In genomic region chr14:98393527-98393926, GRCh38 we compare ENCODE assay signal across 38 cellular contexts.
"Had no signal": no experiment of that assay in that cellular context is flagged by ENCODE, and none has a peak within 500 bp of the region (broad histone marks: within the 10 kb centered on the region; RNA-seq: fewer than 3 reads in every experiment).

No MANE protein-coding gene starts in this region.

- H3K4me1 ChIP-seq: adrenal gland, ascending aorta, body of pancreas, breast epithelium had no signal

- H3K9me3 ChIP-seq: adrenal gland, ascending aorta, body of pancreas, breast epithelium had no signal

- DNase-seq: activated effector memory CD4-positive, alpha-beta T cell treated with anti-CD3 and anti-CD28 coated beads, Interleukin-2, amount 50 U/mL, for 16 hours; activated effector memory CD4-positive, alpha-beta T cell treated with Interleukin-2 at 50 U/mL for 16 hours; activated gamma-delta T cell; activated gamma-delta T cell treated with Interleukin-2 at 50 U/mL for 16 hours; activated naive CD4-positive, alpha-beta T cell; activated naive CD4-positive, alpha-beta T cell treated with anti-CD3 and anti-CD28 coated beads for 36 hours; activated naive CD4-positive, alpha-beta T cell treated with anti-CD3 and anti-CD28 coated beads, Interleukin-2, amount 10 ng/mL, durations not matched to agents 7 days and 5 days; activated naive CD4-positive, alpha-beta T cell treated with anti-CD3 and anti-CD28 coated beads, Interleukin-2, amount 50 U/mL, for 16 hours; activated naive CD4-positive, alpha-beta T cell treated with Interleukin-2 at 50 U/mL for 16 hours; activated naive CD8-positive, alpha-beta T cell treated with anti-CD3 and anti-CD28 coated beads for 36 hours; activated naive CD8-positive, alpha-beta T cell treated with anti-CD3 and anti-CD28 coated beads, Interleukin-2, amount 10 ng/mL, durations not matched to agents 7 days and 5 days; activated naive CD8-positive, alpha-beta T cell treated with anti-CD3 and anti-CD28 coated beads, Interleukin-2, amount 50 U/mL, for 24 hours; activated T-cell treated with anti-CD3 and anti-CD28 coated beads, Interleukin-2, amount 50 U/mL, for 1 hour; activated T-cell treated with anti-CD3 and anti-CD28 coated beads, Interleukin-2, amount 50 U/mL, for 24 hours; activated T-cell treated with anti-CD3 and anti-CD28 coated beads, Interleukin-2, amount 50 U/mL, for 4 hours; activated T-cell treated with anti-CD3 and anti-CD28 coated beads, Interleukin-2, amount 50 U/mL, for 48 hours; activated T-cell treated with anti-CD3 and anti-CD28 coated beads, Interleukin-2, amount 50 U/mL, for 72 hours; adrenal gland; amniotic stem cell; amygdala; anterior cingulate cortex; aorta; body of pancreas; brain microvascular endothelial cell; caudate nucleus; central memory CD4-positive, alpha-beta T cell; cerebellar nuclear complex had no signal

- H3K36me3 ChIP-seq: adrenal gland, ascending aorta, brain microvascular endothelial cell, breast epithelium, cardiac muscle cell had no signal

- H3K4me3 ChIP-seq: adrenal gland, ascending aorta, body of pancreas, breast epithelium, cardiac muscle cell had no signal

- H3K27me3 Mint-ChIP-seq: activated naive CD4-positive, alpha-beta T cell treated with anti-CD3 and anti-CD28 coated beads, Interleukin-2, amount 10 ng/mL, durations not matched to agents 7 days and 5 days; activated naive CD4-positive, alpha-beta T cell treated with anti-CD3 and anti-CD28 coated beads, Interleukin-2, amount 50 U/mL, for 24 hours; activated naive CD8-positive, alpha-beta T cell; activated naive CD8-positive, alpha-beta T cell treated with anti-CD3 and anti-CD28 coated beads for 36 hours; activated naive CD8-positive, alpha-beta T cell treated with anti-CD3 and anti-CD28 coated beads, Interleukin-2, amount 10 ng/mL, durations not matched to agents 7 days and 5 days; activated naive CD8-positive, alpha-beta T cell treated with anti-CD3 and anti-CD28 coated beads, Interleukin-2, amount 50 U/mL, for 24 hours; activated T-cell treated with anti-CD3 and anti-CD28 coated beads, Interleukin-2, amount 50 U/mL, for 24 hours; activated T-helper 17 cell treated with anti-CD3 and anti-CD28 coated beads, Interleukin-2, amount 50 U/mL, for 72 hours; central memory CD8-positive, alpha-beta T cell had no signal

- H3K9me3 Mint-ChIP-seq: activated naive CD4-positive, alpha-beta T cell treated with anti-CD3 and anti-CD28 coated beads, Interleukin-2, amount 10 ng/mL, durations not matched to agents 7 days and 5 days; activated naive CD4-positive, alpha-beta T cell treated with anti-CD3 and anti-CD28 coated beads, Interleukin-2, amount 50 U/mL, for 24 hours; activated naive CD8-positive, alpha-beta T cell treated with anti-CD3 and anti-CD28 coated beads for 36 hours; activated T-cell treated with anti-CD3 and anti-CD28 coated beads, Interleukin-2, amount 50 U/mL, for 4 hours; activated T-helper 1 cell treated with anti-CD3 and anti-CD28 coated beads, Interleukin-12 subunit alpha, Interleukin-12 subunit beta, Interleukin-2, Interleukin-4 antibody, amounts not matched to agents 30 ng/mL and 10 ng/mL and 1 ng/mL, durations not matched to agents 14 hours and 24 hours and 36 hours; central memory CD8-positive, alpha-beta T cell had no signal

- H3K4me1 Mint-ChIP-seq: activated naive CD4-positive, alpha-beta T cell treated with anti-CD3 and anti-CD28 coated beads, Interleukin-2, amount 10 ng/mL, durations not matched to agents 7 days and 5 days; activated naive CD8-positive, alpha-beta T cell treated with anti-CD3 and anti-CD28 coated beads, Interleukin-2, amount 10 ng/mL, durations not matched to agents 7 days and 5 days; activated naive CD8-positive, alpha-beta T cell treated with anti-CD3 and anti-CD28 coated beads, Interleukin-2, amount 50 U/mL, for 24 hours; activated T-helper 17 cell treated with anti-CD3 and anti-CD28 coated beads, Interleukin-2, amount 50 U/mL, for 72 hours; brain; central memory CD8-positive, alpha-beta T cell had no signal

- H3K27me3 ChIP-seq: adrenal gland, ascending aorta, body of pancreas, brain microvascular endothelial cell, breast epithelium, cardiac muscle cell had no signal

- H3K27ac ChIP-seq: adrenal gland, ascending aorta, body of pancreas, brain microvascular endothelial cell, breast epithelium, cardiac muscle cell had no signal

- H3K4me3 Mint-ChIP-seq: activated naive CD4-positive, alpha-beta T cell treated with anti-CD3 and anti-CD28 coated beads for 36 hours; activated naive CD4-positive, alpha-beta T cell treated with anti-CD3 and anti-CD28 coated beads, Interleukin-2, amount 10 ng/mL, durations not matched to agents 7 days and 5 days; activated naive CD4-positive, alpha-beta T cell treated with anti-CD3 and anti-CD28 coated beads, Interleukin-2, amount 50 U/mL, for 24 hours; activated naive CD8-positive, alpha-beta T cell; activated naive CD8-positive, alpha-beta T cell treated with anti-CD3 and anti-CD28 coated beads for 36 hours; activated naive CD8-positive, alpha-beta T cell treated with anti-CD3 and anti-CD28 coated beads, Interleukin-2, amount 10 ng/mL, durations not matched to agents 7 days and 5 days; activated naive CD8-positive, alpha-beta T cell treated with anti-CD3 and anti-CD28 coated beads, Interleukin-2, amount 50 U/mL, for 24 hours; activated T-cell treated with anti-CD3 and anti-CD28 coated beads, Interleukin-2, amount 50 U/mL, for 24 hours; activated T-cell treated with anti-CD3 and anti-CD28 coated beads, Interleukin-2, amount 50 U/mL, for 4 hours; activated T-cell treated with anti-CD3 and anti-CD28 coated beads, Interleukin-2, amount 50 U/mL, for 72 hours; activated T-helper 1 cell treated with anti-CD3 and anti-CD28 coated beads, Interleukin-12 subunit alpha, Interleukin-12 subunit beta, Interleukin-2, Interleukin-4 antibody, amounts not matched to agents 30 ng/mL and 10 ng/mL and 1 ng/mL, durations not matched to agents 14 hours and 24 hours and 36 hours; activated T-helper 17 cell treated with anti-CD3 and anti-CD28 coated beads, Interleukin-2, amount 50 U/mL, for 72 hours; brain; central memory CD8-positive, alpha-beta T cell had no signal

- H3K36me3 Mint-ChIP-seq: activated naive CD4-positive, alpha-beta T cell treated with anti-CD3 and anti-CD28 coated beads, Interleukin-2, amount 10 ng/mL, durations not matched to agents 7 days and 5 days; activated naive CD4-positive, alpha-beta T cell treated with anti-CD3 and anti-CD28 coated beads, Interleukin-2, amount 50 U/mL, for 24 hours; activated naive CD8-positive, alpha-beta T cell treated with anti-CD3 and anti-CD28 coated beads for 36 hours; brain had no signal

- H3K27ac Mint-ChIP-seq: activated naive CD4-positive, alpha-beta T cell treated with anti-CD3 and anti-CD28 coated beads for 36 hours; activated naive CD4-positive, alpha-beta T cell treated with anti-CD3 and anti-CD28 coated beads, Interleukin-2, amount 10 ng/mL, durations not matched to agents 7 days and 5 days; activated naive CD4-positive, alpha-beta T cell treated with anti-CD3 and anti-CD28 coated beads, Interleukin-2, amount 50 U/mL, for 24 hours; activated naive CD4-positive, alpha-beta T cell treated with anti-CD3 and anti-CD28 coated beads, Interleukin-2, amount 50 U/mL, for 72 hours; activated naive CD8-positive, alpha-beta T cell; activated naive CD8-positive, alpha-beta T cell treated with anti-CD3 and anti-CD28 coated beads for 36 hours; activated naive CD8-positive, alpha-beta T cell treated with anti-CD3 and anti-CD28 coated beads, Interleukin-2, amount 10 ng/mL, durations not matched to agents 7 days and 5 days; activated naive CD8-positive, alpha-beta T cell treated with anti-CD3 and anti-CD28 coated beads, Interleukin-2, amount 50 U/mL, for 24 hours; activated T-cell treated with anti-CD3 and anti-CD28 coated beads, Interleukin-2, amount 50 U/mL, for 24 hours; activated T-cell treated with anti-CD3 and anti-CD28 coated beads, Interleukin-2, amount 50 U/mL, for 72 hours; activated T-helper 1 cell treated with anti-CD3 and anti-CD28 coated beads, Interleukin-12 subunit alpha, Interleukin-12 subunit beta, Interleukin-2, Interleukin-4 antibody, amounts not matched to agents 30 ng/mL and 10 ng/mL and 1 ng/mL, durations not matched to agents 14 hours and 24 hours and 36 hours; activated T-helper 17 cell treated with anti-CD3 and anti-CD28 coated beads, Interleukin-2, amount 50 U/mL, for 72 hours; activated T-helper 2 cell treated with anti-CD3 and anti-CD28 coated beads, Interferon-gamma antibody, Interleukin-2, Interleukin-4, amounts not matched to agents 10 μg/mL and 5 μg/mL and 100 μg/mL, durations not matched to agents 14 hours and 24 hours and 36 hours; brain had no signal

- ATAC-seq: activated naive CD4-positive, alpha-beta T cell treated with anti-CD3 and anti-CD28 coated beads, Interleukin-2, amount 50 U/mL, for 72 hours; activated naive CD8-positive, alpha-beta T cell treated with anti-CD3 and anti-CD28 coated beads, Interleukin-2, amount 50 U/mL, for 24 hours; activated T-cell treated with anti-CD3 and anti-CD28 coated beads, Interleukin-2, amount 50 U/mL, for 4 hours; activated T-cell treated with anti-CD3 and anti-CD28 coated beads, Interleukin-2, amount 50 U/mL, for 72 hours; activated T-helper 17 cell treated with anti-CD3 and anti-CD28 coated beads, Interleukin-2, amount 50 U/mL, for 72 hours; body of pancreas had no signal
